In genomic region chr20:44054118-44054517, GRCh38 we compare ENCODE assay signal across 15 cellular contexts.
DNase-seq lines count a peak whose midpoint lies in the region; ATAC-seq and TF ChIP-seq lines count a peak whose summit lies in the region.
"Had no signal": no experiment of that assay in that cellular context is flagged by ENCODE, and none has a peak within 500 bp of the region (broad histone marks: within the 10 kb centered on the region; RNA-seq: fewer than 3 reads in every experiment).

No MANE protein-coding gene starts in this region.

- peaks cover 0 to 9% (median 0%) of the 10 kb centered on the region in 4 donors for H3K9me3 ChIP-seq in sigmoid colon

- TF ChIP-seq POLR2A in lower leg skin (IDR thresholded peaks at IDR 0.05) (no peak), sigmoid colon (IDR thresholded peaks at IDR 0.05) (no peak)

- H3K4me3 ChIP-seq in lower leg skin (ENCODE audit: low read depth, poor library complexity, severe bottlenecking) (no peak overlapping the region), sigmoid colon (no peak overlapping the region)
- H3K4me3 ChIP-seq: GM23248 had no signal

- H3K4me3 Mint-ChIP-seq in activated naive CD8-positive, alpha-beta T cell treated with anti-CD3 and anti-CD28 coated beads, Interleukin-2, amount 10 ng/mL, durations not matched to agents 7 days and 5 days, result no peak overlapping the region
- H3K4me3 Mint-ChIP-seq in activated naive CD8-positive, alpha-beta T cell treated with anti-CD3 and anti-CD28 coated beads for 36 hours, result no peak overlapping the region
- H3K4me3 Mint-ChIP-seq: B cell; CD4-positive, alpha-beta T cell had no signal

- H3K36me3 Mint-ChIP-seq in activated naive CD8-positive, alpha-beta T cell treated with anti-CD3 and anti-CD28 coated beads, Interleukin-2, amount 10 ng/mL, durations not matched to agents 7 days and 5 days, result peaks cover 4% of the 10 kb centered on the region
- peaks cover 6% of the 10 kb centered on the region for H3K36me3 Mint-ChIP-seq in activated naive CD8-positive, alpha-beta T cell treated with anti-CD3 and anti-CD28 coated beads for 36 hours

- H3K4me1 Mint-ChIP-seq in activated naive CD8-positive, alpha-beta T cell treated with anti-CD3 and anti-CD28 coated beads, Interleukin-2, amount 10 ng/mL, durations not matched to agents 7 days and 5 days, result peaks cover 12% of the 10 kb centered on the region
- H3K4me1 Mint-ChIP-seq in activated naive CD8-positive, alpha-beta T cell treated with anti-CD3 and anti-CD28 coated beads for 36 hours, result peaks cover 4% of the 10 kb centered on the region
- H3K4me1 Mint-ChIP-seq: B cell had no signal

- no peaks in the 10 kb centered on the region for H3K9me3 Mint-ChIP-seq in activated naive CD8-positive, alpha-beta T cell treated with anti-CD3 and anti-CD28 coated beads, Interleukin-2, amount 10 ng/mL, durations not matched to agents 7 days and 5 days
- H3K9me3 Mint-ChIP-seq in activated naive CD8-positive, alpha-beta T cell treated with anti-CD3 and anti-CD28 coated beads for 36 hours, result peaks cover 5% of the 10 kb centered on the region
- H3K9me3 Mint-ChIP-seq: CD4-positive, alpha-beta T cell had no signal

- H3K36me3 ChIP-seq in sigmoid colon, result no peaks in the 10 kb centered on the region

- H3K27me3 ChIP-seq in sigmoid colon, result no peaks in the 10 kb centered on the region

- no peak for ATAC-seq in activated naive CD8-positive, alpha-beta T cell treated with anti-CD3 and anti-CD28 coated beads, Interleukin-2, amount 10 ng/mL, durations not matched to agents 7 days and 5 days (ENCODE audit: low read depth)
- no peak for ATAC-seq in HG03571 (IDR thresholded peaks at IDR 0.05; ENCODE audit: unreplicated experiment)
- ATAC-seq: HCT116 had no signal

- TF ChIP-seq CTCF in lower leg skin (IDR thresholded peaks at IDR 0.05) (no peak), sigmoid colon (IDR thresholded peaks at IDR 0.05) (no peak)

- H3K4me1 ChIP-seq in sigmoid colon, result no peaks in the 10 kb centered on the region

- WGBS in lower leg skin, 2 donors, result 94% methylated on average over 16 of the region's 16 CpGs
- 96 to 97% methylated on average over 16 of the region's 16 CpGs for WGBS in sigmoid colon, 2 donors

- no peak overlapping the region for H3K27ac ChIP-seq in sigmoid colon
- H3K27ac ChIP-seq: GM23248 had no signal

- peak; percentile 18 for DNase-seq in activated naive CD8-positive, alpha-beta T cell treated with anti-CD3 and anti-CD28 coated beads, Interleukin-2, amount 10 ng/mL, durations not matched to agents 7 days and 5 days
- no peak for DNase-seq in activated naive CD8-positive, alpha-beta T cell treated with anti-CD3 and anti-CD28 coated beads for 36 hours
- peak; percentile 8 to 66 for DNase-seq in lower leg skin (ENCODE audit: low spot score in 2 of 2)
- DNase-seq in sigmoid colon, result peak; percentile 40
- DNase-seq in ureter (ENCODE audit: low spot score), result peak; percentile 27
- DNase-seq in LoVo (ENCODE audit: low spot score), result no peak
- no peak for DNase-seq in globus pallidus (ENCODE audit: low spot score)
- DNase-seq: C1 segment of cervical spinal cord; CD4-positive, alpha-beta T cell; DMS79 treated with DMSO at 0.1 percent for 48 hours; EL; GM23248 had no signal

- POLR2A ChIA-PET in activated naive CD8-positive, alpha-beta T cell treated with anti-CD3 and anti-CD28 coated beads, Interleukin-2, amount 10 ng/mL, durations not matched to agents 7 days and 5 days (lab: Charles Lee), result no interaction called here

- intact Hi-C loops in lower leg skin (cut with DNase I; ENCODE audit: low total_unique reads), result no loop called here
- intact Hi-C loops in sigmoid colon (cut with DNase I), result no loop called here

- H3K27ac Mint-ChIP-seq in activated naive CD8-positive, alpha-beta T cell treated with anti-CD3 and anti-CD28 coated beads, Interleukin-2, amount 10 ng/mL, durations not matched to agents 7 days and 5 days, result no peak overlapping the region
- H3K27ac Mint-ChIP-seq in activated naive CD8-positive, alpha-beta T cell treated with anti-CD3 and anti-CD28 coated beads for 36 hours, result no peak overlapping the region
- H3K27ac Mint-ChIP-seq: B cell; CD4-positive, alpha-beta T cell had no signal

- peaks cover 15% of the 10 kb centered on the region for H3K27me3 Mint-ChIP-seq in activated naive CD8-positive, alpha-beta T cell treated with anti-CD3 and anti-CD28 coated beads, Interleukin-2, amount 10 ng/mL, durations not matched to agents 7 days and 5 days
- no peaks in the 10 kb centered on the region for H3K27me3 Mint-ChIP-seq in activated naive CD8-positive, alpha-beta T cell treated with anti-CD3 and anti-CD28 coated beads for 36 hours
- H3K27me3 Mint-ChIP-seq: CD4-positive, alpha-beta T cell had no signal

- TF ChIP-seq EP300 in sigmoid colon (IDR thresholded peaks at IDR 0.05), result no peak

Comparison
In these comparisons a context has a peak if more than half of its experiments do, and no peak if none do; other contexts are left out.
1. DNase-seq: peak in activated naive CD8-positive, alpha-beta T cell treated with anti-CD3 and anti-CD28 coated beads, Interleukin-2, amount 10 ng/mL, durations not matched to agents 7 days and 5 days (single experiment), lower leg skin (2 of 2), sigmoid colon (single experiment) and ureter (single experiment); none in activated naive CD8-positive, alpha-beta T cell treated with anti-CD3 and anti-CD28 coated beads for 36 hours (single experiment), LoVo (single experiment) and globus pallidus (single experiment).